Comparison of ENCODE assay signal across 14 cellular contexts in the genomic region with DNA sequence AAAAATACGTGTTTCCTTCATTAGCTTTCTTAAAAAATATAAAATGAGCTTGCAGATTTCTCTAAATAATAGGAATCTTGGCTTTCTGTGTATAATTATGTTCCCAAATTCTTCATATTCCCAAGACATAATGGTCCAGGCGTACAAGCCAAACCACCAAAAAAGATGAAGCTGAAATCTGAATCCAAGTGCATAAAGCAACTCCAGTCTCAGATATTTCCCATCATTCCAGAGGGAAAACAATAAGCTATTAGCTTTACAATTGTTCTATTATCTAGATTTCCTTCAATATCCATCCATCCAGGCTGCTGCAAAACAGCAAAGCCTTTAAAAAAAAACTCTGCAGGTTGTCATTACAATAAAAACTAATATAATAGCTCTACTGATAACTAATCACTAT.
"Had no signal": no experiment of that assay in that cellular context is flagged by ENCODE, and none has a peak within 500 bp of the region (broad histone marks: within the 10 kb centered on the region; RNA-seq: fewer than 3 reads in every experiment).

No MANE protein-coding gene starts in this region.

- H3K4me2 ChIP-seq: neural progenitor cell had no signal

- H3K4me1 Mint-ChIP-seq: neural progenitor cell had no signal

- H3K27ac ChIP-seq: adrenal gland, neural progenitor cell, pancreas, SK-N-MC, testis had no signal

- H3K27ac Mint-ChIP-seq: activated naive CD4-positive, alpha-beta T cell treated with anti-CD3 and anti-CD28 coated beads, Interleukin-2, amount 10 ng/mL, durations not matched to agents 7 days and 5 days; activated T-helper 2 cell treated with anti-CD3 and anti-CD28 coated beads, Interferon-gamma antibody, Interleukin-2, Interleukin-4, amounts not matched to agents 10 μg/mL and 5 μg/mL and 100 μg/mL, durations not matched to agents 14 hours and 24 hours and 36 hours; dendritic cell treated with granulocyte-macrophage colony-stimulating factor and Interleukin-4, amounts not matched to agents 40 ng/mL and 50 ng/mL, for 4 days; neural progenitor cell; stimulated activated effector memory CD8-positive, alpha-beta T cell treated with anti-CD3 and anti-CD28 coated beads, Interleukin-12 subunit alpha, Interleukin-12 subunit beta, amount 100 ng/mL, for 72 hours; T-helper 1 cell treated with Interleukin-12 subunit alpha and Interleukin-12 subunit beta and Interleukin-4 antibody, amounts not matched to agents 30 μg/mL and 1 μg/mL, for 36 hours had no signal

- H3K4me3 ChIP-seq: adrenal gland, neural progenitor cell, pancreas, SK-N-MC, testis had no signal

- H3K9me3 ChIP-seq: adrenal gland, pancreas, testis had no signal

- H3K36me3 ChIP-seq: adrenal gland, neural progenitor cell, pancreas had no signal

- H3K36me3 Mint-ChIP-seq: neural progenitor cell; stimulated activated effector memory CD8-positive, alpha-beta T cell treated with anti-CD3 and anti-CD28 coated beads, Interleukin-12 subunit alpha, Interleukin-12 subunit beta, amount 100 ng/mL, for 72 hours had no signal

- H3K27me3 ChIP-seq: adrenal gland, neural progenitor cell, pancreas, testis had no signal

- H3K9ac ChIP-seq: neural progenitor cell had no signal

- H3K27me3 Mint-ChIP-seq: activated naive CD4-positive, alpha-beta T cell treated with anti-CD3 and anti-CD28 coated beads, Interleukin-2, amount 10 ng/mL, durations not matched to agents 7 days and 5 days; dendritic cell treated with granulocyte-macrophage colony-stimulating factor and Interleukin-4, amounts not matched to agents 40 ng/mL and 50 ng/mL, for 4 days had no signal

- H3K4me3 Mint-ChIP-seq: activated naive CD4-positive, alpha-beta T cell treated with anti-CD3 and anti-CD28 coated beads, Interleukin-2, amount 10 ng/mL, durations not matched to agents 7 days and 5 days; dendritic cell treated with granulocyte-macrophage colony-stimulating factor and Interleukin-4, amounts not matched to agents 40 ng/mL and 50 ng/mL, for 4 days; immature natural killer cell; neural progenitor cell; stimulated activated effector memory CD8-positive, alpha-beta T cell treated with anti-CD3 and anti-CD28 coated beads, Interleukin-12 subunit alpha, Interleukin-12 subunit beta, amount 100 ng/mL, for 72 hours; T-helper 1 cell treated with Interleukin-12 subunit alpha and Interleukin-12 subunit beta and Interleukin-4 antibody, amounts not matched to agents 30 μg/mL and 1 μg/mL, for 36 hours had no signal

- DNase-seq: activated CD4-positive, alpha-beta T cell treated with anti-CD3 and anti-CD28 coated beads for 48 hours; activated naive CD4-positive, alpha-beta T cell treated with anti-CD3 and anti-CD28 coated beads, Interleukin-2, amount 10 ng/mL, durations not matched to agents 7 days and 5 days; adrenal gland; immature natural killer cell; left colon; mesendoderm; pancreas; testis had no signal

- ATAC-seq: left colon; stimulated activated effector memory CD8-positive, alpha-beta T cell treated with anti-CD3 and anti-CD28 coated beads, Interleukin-12 subunit alpha, Interleukin-12 subunit beta, amount 100 ng/mL, for 72 hours had no signal

- H3K9me3 Mint-ChIP-seq: immature natural killer cell, neural progenitor cell had no signal
